17 cellular contexts compared by ENCODE assay signal in genomic region chr10:60896033-60896432, GRCh38. TPM values are rescaled to one million over a fixed set of nuclear protein-coding genes. Genes with fewer than 3 reads are reported as not detected.
DNase-seq lines count a peak whose midpoint lies in the region; ATAC-seq, FAIRE-seq and TF ChIP-seq lines count a peak whose summit lies in the region.
"Had no signal": no experiment of that assay in that cellular context is flagged by ENCODE, and none has a peak within 500 bp of the region (broad histone marks: within the 10 kb centered on the region; RNA-seq: fewer than 3 reads in every experiment).

No MANE protein-coding gene starts in this region.

- H3K27me3 ChIP-seq in endothelial cell of umbilical vein (ENCODE audit: control insufficient read depth in 2 of 2, insufficient read depth in 2 of 2, low read length in 2 of 2): no peaks in the 10 kb centered on the region
- no peaks in the 10 kb centered on the region for H3K27me3 ChIP-seq in CD4-positive, alpha-beta T cell (ENCODE audit: control insufficient read depth, insufficient read depth, low read length)
- H3K27me3 ChIP-seq in suprapubic skin: no peaks in the 10 kb centered on the region
- H3K27me3 ChIP-seq: esophagus squamous epithelium had no signal

- no TSS peak for BruUV-seq in endothelial cell of umbilical vein (replicated peaks; lab: Mats Ljungman, UMichigan)

- H3K36me3 ChIP-seq in endothelial cell of umbilical vein (ENCODE audit: control insufficient read depth in 2 of 2, extremely low read depth in 1 of 2, insufficient read depth in 2 of 2, low read length in 2 of 2) (peaks cover 0 to 2% of the 10 kb centered on the region in 2 experiments), urinary bladder (ENCODE audit: insufficient read depth) (no peaks in the 10 kb centered on the region), suprapubic skin (no peaks in the 10 kb centered on the region)
- H3K36me3 ChIP-seq: esophagus squamous epithelium, thoracic aorta had no signal

- no peak overlapping the region for H3K27ac ChIP-seq in endothelial cell of umbilical vein (ENCODE audit: insufficient read depth, low read depth, low read length)
- H3K27ac ChIP-seq in urinary bladder (ENCODE audit: low read depth): peak overlapping the region; percentile 59
- no peak overlapping the region for H3K27ac ChIP-seq in CD4-positive, alpha-beta T cell (ENCODE audit: low read depth, low read length)
- H3K27ac ChIP-seq in suprapubic skin: no peak overlapping the region
- H3K27ac ChIP-seq: 22Rv1, esophagus squamous epithelium, thoracic aorta had no signal

- no peak overlapping the region for H3K9ac ChIP-seq in endothelial cell of umbilical vein (replicated peaks; ENCODE audit: extremely low read depth, insufficient read depth, low read length)

- H2AFZ ChIP-seq in endothelial cell of umbilical vein (ENCODE audit: low read depth, low read length): no peak overlapping the region

- ATAC-seq in CD4-positive, alpha-beta T cell (ENCODE audit: poor library complexity): no peak
- ATAC-seq in activated T-cell treated with anti-CD3 and anti-CD28 coated beads, Interleukin-2, amount 50 U/mL, for 4 hours: no peak
- ATAC-seq: WTC11 had no signal

- H3K36me3 Mint-ChIP-seq in mesothelial cell of epicardium: peaks cover 29% of the 10 kb centered on the region
- H3K36me3 Mint-ChIP-seq in CD4-positive, alpha-beta T cell (ENCODE audit: low read depth): no peaks in the 10 kb centered on the region
- no peaks in the 10 kb centered on the region for H3K36me3 Mint-ChIP-seq in activated T-cell treated with anti-CD3 and anti-CD28 coated beads, Interleukin-2, amount 50 U/mL, for 4 hours (ENCODE audit: insufficient read depth)
- H3K36me3 Mint-ChIP-seq: activated naive CD4-positive, alpha-beta T cell treated with anti-CD3 and anti-CD28 coated beads, Interleukin-2, amount 50 U/mL, for 24 hours; memory B cell; WTC11 had no signal

- H3K27me3 Mint-ChIP-seq in mesothelial cell of epicardium (ENCODE audit: low read depth): no peaks in the 10 kb centered on the region
- H3K27me3 Mint-ChIP-seq in CD4-positive, alpha-beta T cell: peaks cover 6% of the 10 kb centered on the region
- peaks cover 12% of the 10 kb centered on the region for H3K27me3 Mint-ChIP-seq in activated T-cell treated with anti-CD3 and anti-CD28 coated beads, Interleukin-2, amount 50 U/mL, for 4 hours (ENCODE audit: low read depth)

- H3K4me3 Mint-ChIP-seq in mesothelial cell of epicardium: no peak overlapping the region
- no peak overlapping the region for H3K4me3 Mint-ChIP-seq in CD4-positive, alpha-beta T cell
- no peak overlapping the region for H3K4me3 Mint-ChIP-seq in activated T-cell treated with anti-CD3 and anti-CD28 coated beads, Interleukin-2, amount 50 U/mL, for 4 hours
- H3K4me3 Mint-ChIP-seq: activated naive CD4-positive, alpha-beta T cell treated with anti-CD3 and anti-CD28 coated beads, Interleukin-2, amount 50 U/mL, for 24 hours; memory B cell; WTC11 had no signal

- H4K20me1 ChIP-seq in endothelial cell of umbilical vein (replicated peaks; ENCODE audit: control insufficient read depth, extremely low read depth, insufficient read depth, low read length): no peaks in the 10 kb centered on the region

- CTCF ChIA-PET in endothelial cell of umbilical vein (lab: Charles Lee): no interaction called here
- CTCF ChIA-PET in CD4-positive, alpha-beta T cell (lab: Charles Lee): interaction anchor here (1.3 kb wide), 1 partner anchor 11 kb away, joined by 5 read pairs; no protein-coding TSS in a partner anchor

- H3K4me1 ChIP-seq in endothelial cell of umbilical vein (ENCODE audit: control insufficient read depth, extremely low read depth, insufficient read depth, low read length) (no peaks in the 10 kb centered on the region), urinary bladder (ENCODE audit: insufficient read depth) (no peaks in the 10 kb centered on the region), suprapubic skin (no peaks in the 10 kb centered on the region)

- H3K4me3 ChIP-seq in endothelial cell of umbilical vein (replicated peaks in 1 of 3; ENCODE audit: insufficient read depth in 1 of 3, low read depth in 1 of 3, low read length in 3 of 3) (no peak overlapping the region), urinary bladder (ENCODE audit: low read depth, low read length) (no peak overlapping the region), suprapubic skin (no peak overlapping the region)
- H3K4me3 ChIP-seq: esophagus squamous epithelium, thoracic aorta had no signal

- POLR2A ChIA-PET in endothelial cell of umbilical vein (lab: Charles Lee): no interaction called here
- POLR2A ChIA-PET in CD4-positive, alpha-beta T cell (lab: Charles Lee): no interaction called here

- intact Hi-C loops in endothelial cell of umbilical vein (cut with micrococcal nuclease): no loop called here
- intact Hi-C loops in CD4-positive, alpha-beta T cell (cut with DNase I, micrococcal nuclease): no loop called here

- DNase-seq in DMS 273 (lab: John Stamatoyannopoulos, UW; ENCODE audit: unreplicated experiment) (peak; percentile 9), DMS 273 treated with DMSO at 0.1 percent for 48 hours (lab: John Stamatoyannopoulos, UW) (no peak), endothelial cell of umbilical vein (ENCODE audit: low read depth, low spot score) (peak; percentile 13), mesothelial cell of epicardium (ENCODE audit: low spot score in 2 of 2, unreplicated experiment in 2 of 2) (no peak), suprapubic skin (ENCODE audit: low spot score in 2 of 2) (no peak)
- DNase-seq in CD4-positive, alpha-beta T cell: no peak
- DNase-seq in activated T-cell treated with anti-CD3 and anti-CD28 coated beads, Interleukin-2, amount 50 U/mL, for 4 hours: no peak
- DNase-seq: esophagus squamous epithelium, NCI-H1930, NCI-H510A treated with DMSO at 0.1 percent for 48 hours had no signal

- no peak overlapping the region for H3K4me2 ChIP-seq in endothelial cell of umbilical vein (ENCODE audit: insufficient read depth, low read length)

- FAIRE-seq in endothelial cell of umbilical vein (lab: Jason Lieb, UNC): no peak
- FAIRE-seq: GM18507 had no signal

- H3K9me3 Mint-ChIP-seq in mesothelial cell of epicardium: peaks cover 4% of the 10 kb centered on the region
- H3K9me3 Mint-ChIP-seq in CD4-positive, alpha-beta T cell: no peaks in the 10 kb centered on the region
- no peaks in the 10 kb centered on the region for H3K9me3 Mint-ChIP-seq in activated T-cell treated with anti-CD3 and anti-CD28 coated beads, Interleukin-2, amount 50 U/mL, for 4 hours
- H3K9me3 Mint-ChIP-seq: activated naive CD4-positive, alpha-beta T cell treated with anti-CD3 and anti-CD28 coated beads, Interleukin-2, amount 50 U/mL, for 24 hours; memory B cell; WTC11 had no signal

- TF ChIP-seq EP300 in suprapubic skin (IDR thresholded peaks at IDR 0.05): no peak

- H3K4me1 Mint-ChIP-seq in mesothelial cell of epicardium: peaks cover 52% of the 10 kb centered on the region
- H3K4me1 Mint-ChIP-seq in CD4-positive, alpha-beta T cell (ENCODE audit: low read depth): no peaks in the 10 kb centered on the region
- H3K4me1 Mint-ChIP-seq in activated T-cell treated with anti-CD3 and anti-CD28 coated beads, Interleukin-2, amount 50 U/mL, for 4 hours (ENCODE audit: low read depth): no peaks in the 10 kb centered on the region
- H3K4me1 Mint-ChIP-seq: activated naive CD4-positive, alpha-beta T cell treated with anti-CD3 and anti-CD28 coated beads, Interleukin-2, amount 50 U/mL, for 24 hours; memory B cell; WTC11 had no signal

- no peaks in the 10 kb centered on the region for H3K79me2 ChIP-seq in endothelial cell of umbilical vein (ENCODE audit: control insufficient read depth, insufficient read depth, low read length)

- dilution Hi-C loops in endothelial cell of umbilical vein (cut with MboI; ENCODE audit: extremely low pct_ligation_motif_present, low sequenced_read_pairs): no loop called here

- no peak for TF ChIP-seq CTCF in endothelial cell of umbilical vein (IDR thresholded peaks at IDR 0.05; ENCODE audit: extremely low read depth in 1 of 2, insufficient read depth in 1 of 2, low read depth in 1 of 2, low read length in 2 of 2)
- no peak for TF ChIP-seq CTCF in mesothelial cell of epicardium (IDR thresholded peaks at IDR 0.05; ENCODE audit: unreplicated experiment)
- no peak for TF ChIP-seq CTCF in CD4-positive, alpha-beta T cell (IDR thresholded peaks at IDR 0.05)
- TF ChIP-seq CTCF in suprapubic skin (IDR thresholded peaks at IDR 0.05): no peak

- H3K9me3 ChIP-seq in endothelial cell of umbilical vein (replicated peaks; ENCODE audit: control insufficient read depth, insufficient read depth, low read length) (no peaks in the 10 kb centered on the region), suprapubic skin (no peaks in the 10 kb centered on the region)
- H3K9me3 ChIP-seq in CD4-positive, alpha-beta T cell (ENCODE audit: control insufficient read depth, low read length): no peaks in the 10 kb centered on the region
- H3K9me3 ChIP-seq: esophagus squamous epithelium, thoracic aorta had no signal

- H3K27ac Mint-ChIP-seq in mesothelial cell of epicardium: peak overlapping the region; percentile 94
- H3K27ac Mint-ChIP-seq in CD4-positive, alpha-beta T cell: no peak overlapping the region
- H3K27ac Mint-ChIP-seq: activated naive CD4-positive, alpha-beta T cell treated with anti-CD3 and anti-CD28 coated beads, Interleukin-2, amount 50 U/mL, for 24 hours; memory B cell; WTC11 had no signal

- H3K9me1 ChIP-seq in endothelial cell of umbilical vein (replicated peaks; ENCODE audit: control insufficient read depth, extremely low read depth, insufficient read depth, low read length): peaks cover 2% of the 10 kb centered on the region

- TF ChIP-seq POLR2A in endothelial cell of umbilical vein (IDR thresholded peaks at IDR 0.05; ENCODE audit: low read depth, low read length) (no peak), suprapubic skin (IDR thresholded peaks at IDR 0.05) (no peak)

TF ChIP-seq in endothelial cell of umbilical vein, 7 proteins besides CTCF, POLR2A, EP300 and RAD21 (continues in another document):
- no peak for TF ChIP-seq EZH2 (IDR thresholded peaks at IDR 0.05; ENCODE audit: borderline replicate concordance, low read depth, low read length, severe bottlenecking)
- TF ChIP-seq MYC (IDR thresholded peaks at IDR 0.05; ENCODE audit: low read depth, low read length): no peak

RNA-seq across cellular contexts. Expression of gene RHOBTB1, which starts 48.0 kb away (rescaled TPM):
- 31.0 and 31.3 TPM in 2 replicates for total RNA-seq in endothelial cell of umbilical vein
- 19.4 and 21.2 TPM in 2 replicates for polyA plus RNA-seq in endothelial cell of umbilical vein
- 20.3 and 22.4 TPM in 2 replicates for polyA plus RNA-seq in endothelial cell of umbilical vein (2011; cell fraction: cytosol; rRNA removed)
- 41.4 and 54.0 TPM in 2 replicates for polyA plus RNA-seq in endothelial cell of umbilical vein (2011; cell fraction: nucleus; rRNA removed)
- polyA plus RNA-seq in endothelial cell of umbilical vein (2012): 18.4 and 21.8 TPM in 2 replicates
- 37.1 and 42.0 TPM in 2 replicates for polyA minus RNA-seq in endothelial cell of umbilical vein
- 11.5 TPM for polyA minus RNA-seq in endothelial cell of umbilical vein (2011; cell fraction: cytosol; rRNA and poly(A)+ RNA removed)
- 24.6 and 33.4 TPM in 2 replicates for polyA minus RNA-seq in endothelial cell of umbilical vein (2011; cell fraction: nucleus; rRNA and poly(A)+ RNA removed)
- total RNA-seq in mesothelial cell of epicardium: 50.3 to 52.5 TPM (median 51.2 TPM) in 3 replicates
- total RNA-seq in urinary bladder: 45.8 TPM
- polyA plus RNA-seq in urinary bladder: 6.7 TPM
- not detected for total RNA-seq in CD4-positive, alpha-beta T cell
- total RNA-seq in suprapubic skin: 10 to 100 TPM in 1 of 4 donors, 1 to 10 TPM in 3; 2.8 to 37.9 (median 3.7) TPM
- total RNA-seq in activated T-cell treated with anti-CD3 and anti-CD28 coated beads, Interleukin-2, amount 50 U/mL, for 4 hours: under 1 TPM in 1 of 3 donors, not detected in 2; 0.28 TPM

Comparison
In these comparisons a context has a peak if more than half of its experiments do, and no peak if none do; other contexts are left out.
1. DNase-seq: peak in DMS 273 (single experiment) and endothelial cell of umbilical vein (single experiment); none in DMS 273 treated with DMSO at 0.1 percent for 48 hours (single experiment), mesothelial cell of epicardium (0 of 2), CD4-positive, alpha-beta T cell (0 of 10), suprapubic skin (0 of 2) and activated T-cell treated with anti-CD3 and anti-CD28 coated beads, Interleukin-2, amount 50 U/mL, for 4 hours (single experiment).